In genomic region chr22:19177164-19178064, GRCh38 we compare ENCODE assay signal across 8 cellular contexts. TPM values are rescaled to one million over a fixed set of nuclear protein-coding genes. Genes with fewer than 3 reads are reported as not detected.
A peak's percentile ranks its signal among the peaks of the same experiment; 100 is the strongest.
DNase-seq lines count a peak whose midpoint lies in the region; ATAC-seq and TF ChIP-seq lines count a peak whose summit lies in the region.

No MANE protein-coding gene starts in this region.

- no peak for ATAC-seq in stimulated activated naive CD8-positive, alpha-beta T cell treated with anti-CD3 and anti-CD28 coated beads, Interleukin-15, Interleukin-2, amounts not matched to agents 100 U/mL and 50 U/mL, for 24 hours

- H3K9me3 Mint-ChIP-seq in stimulated activated naive CD8-positive, alpha-beta T cell treated with anti-CD3 and anti-CD28 coated beads, Interleukin-15, Interleukin-2, amounts not matched to agents 100 ng/mL and 50 ng/mL, for 24 hours = no peaks in the 10 kb centered on the region
- no peaks in the 10 kb centered on the region for H3K9me3 Mint-ChIP-seq in MCF 10A (ENCODE audit: unreplicated experiment)
- no peaks in the 10 kb centered on the region for H3K9me3 Mint-ChIP-seq in mesothelial cell of epicardium

- TF ChIP-seq CTCF in MCF 10A (IDR thresholded peaks at IDR 0.05; ENCODE audit: unreplicated experiment) (no peak), mesothelial cell of epicardium (IDR thresholded peaks at IDR 0.05; ENCODE audit: unreplicated experiment) (no peak)

- intact Hi-C loops in MCF 10A (cut with micrococcal nuclease) = loop anchor here (2.0 to 5.0 kb wide), 3 partner anchors 113 to 453 kb away; partner anchors contain the start of genes C22orf39 and CLTCL1

- no peak overlapping the region for H3K27ac Mint-ChIP-seq in stimulated activated naive CD8-positive, alpha-beta T cell treated with anti-CD3 and anti-CD28 coated beads, Interleukin-15, Interleukin-2, amounts not matched to agents 100 ng/mL and 50 ng/mL, for 24 hours
- H3K27ac Mint-ChIP-seq in MCF 10A (ENCODE audit: low read depth, unreplicated experiment) (peak overlapping the region; percentile 31), mesothelial cell of epicardium (peak overlapping the region; percentile 71)

- H3K4me3 Mint-ChIP-seq in stimulated activated naive CD8-positive, alpha-beta T cell treated with anti-CD3 and anti-CD28 coated beads, Interleukin-15, Interleukin-2, amounts not matched to agents 100 ng/mL and 50 ng/mL, for 24 hours = peak overlapping the region; percentile 75
- peak overlapping the region; percentile 75 for H3K4me3 Mint-ChIP-seq in MCF 10A (ENCODE audit: unreplicated experiment)
- peak overlapping the region; percentile 75 for H3K4me3 Mint-ChIP-seq in mesothelial cell of epicardium

- no peaks in the 10 kb centered on the region for H3K27me3 Mint-ChIP-seq in stimulated activated naive CD8-positive, alpha-beta T cell treated with anti-CD3 and anti-CD28 coated beads, Interleukin-15, Interleukin-2, amounts not matched to agents 100 ng/mL and 50 ng/mL, for 24 hours
- H3K27me3 Mint-ChIP-seq in MCF 10A (ENCODE audit: insufficient read depth, unreplicated experiment) (no peaks in the 10 kb centered on the region), mesothelial cell of epicardium (ENCODE audit: low read depth) (no peaks in the 10 kb centered on the region)

- peaks cover 8% of the 10 kb centered on the region for H3K36me3 Mint-ChIP-seq in stimulated activated naive CD8-positive, alpha-beta T cell treated with anti-CD3 and anti-CD28 coated beads, Interleukin-15, Interleukin-2, amounts not matched to agents 100 ng/mL and 50 ng/mL, for 24 hours (ENCODE audit: low read depth)
- H3K36me3 Mint-ChIP-seq in MCF 10A (ENCODE audit: insufficient read depth, unreplicated experiment) (peaks cover 19% of the 10 kb centered on the region), mesothelial cell of epicardium (no peaks in the 10 kb centered on the region)

- H3K4me1 Mint-ChIP-seq in stimulated activated naive CD8-positive, alpha-beta T cell treated with anti-CD3 and anti-CD28 coated beads, Interleukin-15, Interleukin-2, amounts not matched to agents 100 ng/mL and 50 ng/mL, for 24 hours (ENCODE audit: low read depth) = peaks cover 38% of the 10 kb centered on the region
- H3K4me1 Mint-ChIP-seq in MCF 10A (ENCODE audit: insufficient read depth, unreplicated experiment) (peaks cover 31% of the 10 kb centered on the region), mesothelial cell of epicardium (peaks cover 23% of the 10 kb centered on the region)

- BruUV-seq in MCF 10A (replicated peaks; lab: Mats Ljungman, UMichigan) = no TSS peak

- DNase-seq in stimulated activated naive CD8-positive, alpha-beta T cell treated with anti-CD3 and anti-CD28 coated beads, Interleukin-15, Interleukin-2, amounts not matched to agents 100 U/mL and 50 U/mL, for 24 hours = no peak
- DNase-seq in MCF 10A (ENCODE audit: unreplicated experiment) (peak; percentile 15), mesothelial cell of epicardium (ENCODE audit: low spot score in 2 of 2, unreplicated experiment in 2 of 2) (no peak), NCI-H187 (lab: John Stamatoyannopoulos, UW) (no peak), NCI-H69 (lab: John Stamatoyannopoulos, UW) (no peak), NCI-H2107 treated with DMSO at 0.1 percent for 48 hours (lab: John Stamatoyannopoulos, UW; ENCODE audit: unreplicated experiment) (no peak)
- no peak for DNase-seq in stimulated activated CD8-positive, alpha-beta memory T cell treated with anti-CD3 and anti-CD28 coated beads, Interleukin-4, amount 100 ng/mL, for 48 hours

- POLR2A ChIA-PET in MCF 10A (lab: Yijun Ruan, JAX) = interaction anchor here (0.7 to 3.3 kb wide), 6 partner anchors 33 to 1740 kb away, joined by 3 to 30 read pairs (median 4); partner anchors contain the start of genes CDC45, DGCR2, ESS2 and HIRA

- CTCF ChIA-PET in MCF 10A (lab: Yijun Ruan, JAX) = interaction anchor here (0.6 kb wide), 1 partner anchor 105 kb away, joined by 3 read pairs; no protein-coding TSS in a partner anchor

RNA-seq across cellular contexts. Expression of gene SLC25A1, which starts 1.1 kb away (rescaled TPM):
- total RNA-seq in MCF 10A (2022) (41.0 and 53.9 TPM in 2 replicates), mesothelial cell of epicardium (73.6 to 76.3 TPM (median 74.0 TPM) in 3 replicates)

RNA-seq across cellular contexts. Expression of gene GSC2, which starts 27.3 kb away (rescaled TPM):
- not detected in 2 replicates for total RNA-seq in MCF 10A (2022)
- not detected in 3 replicates for total RNA-seq in mesothelial cell of epicardium

RNA-seq across cellular contexts. Expression of gene ESS2, which starts 33.0 kb away (rescaled TPM):
- total RNA-seq in MCF 10A (2022) = 12.4 and 18.1 TPM in 2 replicates
- total RNA-seq in mesothelial cell of epicardium = 17.3 to 18.5 TPM (median 18.1 TPM) in 3 replicates

RNA-seq across cellular contexts. Expression of gene TSSK2, which starts 46.3 kb away (rescaled TPM):
- total RNA-seq in MCF 10A (2022) (not detected in 2 replicates), mesothelial cell of epicardium (not detected in 3 replicates)

RNA-seq across cellular contexts. Expression of gene DGCR2, which starts 55.2 kb away (rescaled TPM):
- total RNA-seq in MCF 10A (2022) (41.2 and 50.1 TPM in 2 replicates), mesothelial cell of epicardium (77.3 to 78.9 TPM (median 78.3 TPM) in 3 replicates)
